In genomic region chr6:144390202-144390601, GRCh38 we compare ENCODE assay signal across 17 cellular contexts.
DNase-seq lines count a peak whose midpoint lies in the region; ATAC-seq, FAIRE-seq and TF ChIP-seq lines count a peak whose summit lies in the region.
"Had no signal": no experiment of that assay in that cellular context is flagged by ENCODE, and none has a peak within 500 bp of the region (broad histone marks: within the 10 kb centered on the region; RNA-seq: fewer than 3 reads in every experiment).

No MANE protein-coding gene starts in this region.

- no peak overlapping the region for H2BK12ac ChIP-seq in H9 (ENCODE audit: insufficient read length, low read depth, low read length)

- peak overlapping the region in 1 of 2 experiments; percentile 2; a peak in 2 of 5 replicates for H3K4me3 Mint-ChIP-seq in H9
- no peak overlapping the region for H3K4me3 Mint-ChIP-seq in naive B cell
- H3K4me3 Mint-ChIP-seq: B cell; CD4-positive, alpha-beta T cell had no signal

- TF ChIP-seq CTCF in H9 (conservative IDR thresholded peaks at IDR 0.05) = no peak
- no peak for TF ChIP-seq CTCF in K562 (IDR thresholded peaks at IDR 0.05 in 2 of 3, conservative IDR thresholded peaks at IDR 0.05 in 1 of 3; ENCODE audit: insufficient read depth in 2 of 3, low read depth in 1 of 3, low read length in 3 of 3)

- H3K4me1 ChIP-seq in H9 (ENCODE audit: insufficient read depth, low read length) (peaks cover 3% of the 10 kb centered on the region; the same call in 1 of the 2 replicates), K562 (replicated peaks in 1 of 2; ENCODE audit: control insufficient read depth in 2 of 2, insufficient read depth in 2 of 2, low read length in 2 of 2) (no peaks in the 10 kb centered on the region), iPS-18a (ENCODE audit: control insufficient read depth, low read depth, low read length) (peaks cover 15% of the 10 kb centered on the region)

- in situ Hi-C loops in K562 (cut with MboI) = no loop called here

- no peak overlapping the region for H3T11ph ChIP-seq in H9 (ENCODE audit: low read length)

- H3K18ac ChIP-seq in H9 (ENCODE audit: insufficient read length, low read depth, low read length) = no peak overlapping the region

- no peak overlapping the region for H4K5ac ChIP-seq in H9 (ENCODE audit: insufficient read length, low read depth, low read length)

- TF ChIP-seq EP300 in K562 (IDR thresholded peaks at IDR 0.05; ENCODE audit: low read length) = no peak

- no peak overlapping the region for H4K8ac ChIP-seq in H9 (replicated peaks; ENCODE audit: insufficient read length, low read depth, low read length)

- ATAC-seq in K562 = no peak
- no peak for ATAC-seq in naive B cell (ENCODE audit: low read depth in 2 of 2)
- ATAC-seq: GM12878, HCT116 had no signal

- H2BK15ac ChIP-seq in H9 (ENCODE audit: low read depth, low read length) = no peak overlapping the region

- H3K79me2 ChIP-seq in H9 (ENCODE audit: insufficient read depth, low read length) (no peaks in the 10 kb centered on the region; the same call in 1 of the 2 replicates), K562 (ENCODE audit: control insufficient read depth, insufficient read depth, low read length) (no peaks in the 10 kb centered on the region)

- intact Hi-C loops in K562 (cut with micrococcal nuclease) = no loop called here

- no peaks in the 10 kb centered on the region for H3K23me2 ChIP-seq in H9 (ENCODE audit: insufficient read length, low read depth, low read length, poor library complexity, severe bottlenecking)

- H3K9ac ChIP-seq in H9 (ENCODE audit: extremely low read depth, insufficient read length, low read length) = no peak overlapping the region
- H3K9ac ChIP-seq in K562 (ENCODE audit: insufficient read depth in 1 of 2, low read depth in 2 of 2, low read length in 2 of 2) = no peak overlapping the region
- H3K9ac ChIP-seq in iPS-18a (ENCODE audit: low read length) = no peak overlapping the region

- H3K4ac ChIP-seq in H9 (ENCODE audit: low read depth, low read length) = no peak overlapping the region

- no peaks in the 10 kb centered on the region for H3K79me1 ChIP-seq in H9 (ENCODE audit: insufficient read depth, low read depth, low read length, poor library complexity, severe bottlenecking)

- H3K36me3 ChIP-seq in K562 (ENCODE audit: control insufficient read depth, insufficient read depth, low read length) (no peaks in the 10 kb centered on the region), iPS-18a (ENCODE audit: control insufficient read depth, low read depth, low read length) (no peaks in the 10 kb centered on the region)

- no peaks in the 10 kb centered on the region for H3K9me3 Mint-ChIP-seq in H9
- H3K9me3 Mint-ChIP-seq in naive B cell = peaks cover 0 to 7% (median 0%) of the 10 kb centered on the region in 7 donors

- DNase-seq in H9 (peak; percentile 29), K562 (ENCODE audit: extremely low read depth in 1 of 4, low spot score in 3 of 4) (no peak), naive B cell (no peak), NCI-H2227 (lab: John Stamatoyannopoulos, UW; ENCODE audit: unreplicated experiment) (no peak), NCI-H1105 treated with DMSO at 0.1 percent for 48 hours (lab: John Stamatoyannopoulos, UW) (no peak), HCEC 1CT (no peak)
- DNase-seq: C1 segment of cervical spinal cord; CD4-positive, alpha-beta T cell; DMS79; GOT3 had no signal

- H3K9me1 ChIP-seq in K562 (ENCODE audit: control insufficient read depth, insufficient read depth, low read length) = no peaks in the 10 kb centered on the region

- no peak overlapping the region for H2BK5ac ChIP-seq in H9 (ENCODE audit: insufficient read length, low read length)

- H3K27ac Mint-ChIP-seq in H9 (peak overlapping the region; percentile 5 to 25 (median 7); a peak in 2 of 7 replicates), naive B cell (peak overlapping the region in 4 of 6 donors; percentile 10 to 75 (median 38))
- H3K27ac Mint-ChIP-seq: B cell; CD4-positive, alpha-beta T cell had no signal

- H3K4me3 ChIP-seq in K562 = no peak overlapping the region
- H3K4me3 ChIP-seq in iPS-18a (ENCODE audit: low read length) = peak overlapping the region; percentile 22
- H3K4me3 ChIP-seq: GM12878 had no signal

- no peak overlapping the region for H3K23ac ChIP-seq in H9 (ENCODE audit: insufficient read length, low read depth, low read length)

- H3K27me3 ChIP-seq in H9 (ENCODE audit: insufficient read depth, low read length) (no peaks in the 10 kb centered on the region), K562 (ENCODE audit: control insufficient read depth in 2 of 2, insufficient read depth in 2 of 2, low read length in 2 of 2) (peaks cover 0 to 4% of the 10 kb centered on the region in 2 experiments; a peak in 3 of 5 replicates), iPS-18a (ENCODE audit: control insufficient read depth, insufficient read depth, low read length) (no peaks in the 10 kb centered on the region)

- H4K20me1 ChIP-seq in H9 (ENCODE audit: control insufficient read depth, insufficient read depth, insufficient read length) (no peaks in the 10 kb centered on the region), K562 (replicated peaks; ENCODE audit: control insufficient read depth, insufficient read depth, low read length) (no peaks in the 10 kb centered on the region)

- H3K36me3 Mint-ChIP-seq in H9 (ENCODE audit: insufficient read depth in 1 of 3, low read depth in 3 of 3) = peaks cover 0 to 2% (median 0%) of the 10 kb centered on the region in 3 experiments; a peak in 2 of 7 replicates
- H3K36me3 Mint-ChIP-seq in naive B cell = peaks cover 25 to 29% of the 10 kb centered on the region in 2 donors

- peaks cover 20 to 22% of the 10 kb centered on the region in 2 experiments for H3K4me1 Mint-ChIP-seq in H9
- H3K4me1 Mint-ChIP-seq in naive B cell = peaks cover 34 to 45% (median 38%) of the 10 kb centered on the region in 3 donors

- BruUV-seq in K562 (replicated peaks; lab: Mats Ljungman, UMichigan) = no TSS peak

- WGBS in H9 (ENCODE audit: extremely low coverage, insufficient read length, low lambda C conversion rate) = no CpG with 5 or more reads among the region's 5 CpGs
- WGBS in K562 (ENCODE audit: insufficient coverage, low coverage, missing lambda C conversion rate) = 5% methylated on average over 5 of the region's 5 CpGs

- H3K27ac ChIP-seq in H9 (ENCODE audit: insufficient read length, low read depth, low read length) = peak overlapping the region; percentile 29
- H3K27ac ChIP-seq in K562 (ENCODE audit: extremely low read depth, low read depth, low read length) = no peak overlapping the region
- no peak overlapping the region for H3K27ac ChIP-seq in iPS-18a (ENCODE audit: low read length)

- H3K4me2 ChIP-seq in H9 (ENCODE audit: insufficient read depth, insufficient read length, low read length) = peak overlapping the region; percentile 41
- H3K4me2 ChIP-seq in K562 (ENCODE audit: insufficient read depth, low read length) = no peak overlapping the region

- H3K27me3 Mint-ChIP-seq in H9 (ENCODE audit: low read depth) = no peaks in the 10 kb centered on the region
- no peaks in the 10 kb centered on the region for H3K27me3 Mint-ChIP-seq in naive B cell
- H3K27me3 Mint-ChIP-seq: B cell; CD4-positive, alpha-beta T cell had no signal

- CTCF ChIA-PET in K562 (lab: Yijun Ruan, JAX; ENCODE audit: low intra/inter-chr PET ratio) = no interaction called here

- no peak for FAIRE-seq in K562 (lab: Jason Lieb, UNC)
- FAIRE-seq: A204.1, GM12878, GM18507, HTR-8/SVneo had no signal

- H4K91ac ChIP-seq in H9 (ENCODE audit: insufficient read length, low read depth, low read length) = no peak overlapping the region

- no peak overlapping the region for H2AK5ac ChIP-seq in H9 (ENCODE audit: insufficient read length, low read length)

- TF ChIP-seq RAD21 in K562 (CRISPR knock-in tag; conservative IDR thresholded peaks at IDR 0.05 in 1 of 2, IDR thresholded peaks at IDR 0.05 in 1 of 2) = no peak

- H3K14ac ChIP-seq in H9 (ENCODE audit: insufficient read depth, low read length) = no peak overlapping the region

- H2AFZ ChIP-seq in H9 (ENCODE audit: low read length) = no peak overlapping the region
- no peak overlapping the region for H2AFZ ChIP-seq in K562 (ENCODE audit: low read depth, low read length)

- no peak overlapping the region for H3K56ac ChIP-seq in H9 (ENCODE audit: insufficient read length, low read depth, low read length)

- H3K9me3 ChIP-seq in H9 (ENCODE audit: control insufficient read depth, low read depth, low read length) (no peaks in the 10 kb centered on the region), K562 (replicated peaks; ENCODE audit: control insufficient read depth, insufficient read depth, low read depth, low read length) (no peaks in the 10 kb centered on the region), iPS-18a (ENCODE audit: control insufficient read depth, low read depth, low read length) (no peaks in the 10 kb centered on the region)

- H2BK20ac ChIP-seq in H9 (ENCODE audit: low read depth, low read length, poor library complexity, severe bottlenecking) = no peak overlapping the region

- no peak overlapping the region for H2BK120ac ChIP-seq in H9 (ENCODE audit: low read depth, low read length, poor library complexity, severe bottlenecking)

- no peak for TF ChIP-seq POLR2A in K562 (conservative IDR thresholded peaks at IDR 0.05)

- POLR2A ChIA-PET in K562 (lab: Yijun Ruan, JAX) = no interaction called here

TF ChIP-seq in K562, 482 proteins besides CTCF, POLR2A, EP300 and RAD21:
- TF ChIP-seq THAP7 (CRISPR knock-in tag; IDR thresholded peaks at IDR 0.05) = no peak
- peak; percentile 28; the same call in 1 of the 2 replicates for TF ChIP-seq ETV1 (tag; conservative IDR thresholded peaks at IDR 0.05; ENCODE audit: low read depth)
- no peak for TF ChIP-seq ZNF668 (CRISPR knock-in tag; IDR thresholded peaks at IDR 0.05)
